Comparison of ENCODE assay signal across 36 cellular contexts in genomic region chrX:111756486-111756885, GRCh38.
"Had no signal": no experiment of that assay in that cellular context is flagged by ENCODE, and none has a peak within 500 bp of the region (broad histone marks: within the 10 kb centered on the region; RNA-seq: fewer than 3 reads in every experiment).

No MANE protein-coding gene starts in this region.

- H3K9ac ChIP-seq: KMS-11 had no signal

- H3K4me3 ChIP-seq: MG63 had no signal

- H3K4me2 ChIP-seq: KMS-11 had no signal

- H3K27ac ChIP-seq: KMS-11 had no signal

- H3K9me3 ChIP-seq: MG63 had no signal

- DNase-seq: Karpas-422, Kasumi-1, MG63, MM.1S, MV-4-11, NCI-H1048, NCI-H1092, NCI-H1092 treated with DMSO at 0.1 percent for 48 hours, NCI-H1105, NCI-H1105 treated with DMSO at 0.1 percent for 48 hours, NCI-H1417, NCI-H1417 treated with DMSO at 0.1 percent for 48 hours, NCI-H1436, NCI-H1436 treated with DMSO at 0.1 percent for 48 hours, NCI-H146, NCI-H1694, NCI-H1694 treated with DMSO at 0.1 percent for 48 hours, NCI-H187, NCI-H187 treated with DMSO at 0.1 percent for 48 hours, NCI-H1930, NCI-H2029, NCI-H2029 treated with DMSO at 0.1 percent for 48 hours, NCI-H2081, NCI-H2081 treated with DMSO at 0.1 percent for 48 hours, NCI-H2107, NCI-H2171, NCI-H2171 treated with DMSO at 0.1 percent for 48 hours, NCI-H2227 treated with DMSO at 0.1 percent for 48 hours, NCI-H226, NCI-H345, NCI-H446, NCI-H446 treated with DMSO at 0.1 percent for 48 hours, NCI-H510A, NCI-H510A treated with DMSO at 0.1 percent for 48 hours, NCI-H524 had no signal

- H3K27me3 ChIP-seq: MG63 had no signal
